ENCODE assay signal across 13 cellular contexts in the genomic region with DNA sequence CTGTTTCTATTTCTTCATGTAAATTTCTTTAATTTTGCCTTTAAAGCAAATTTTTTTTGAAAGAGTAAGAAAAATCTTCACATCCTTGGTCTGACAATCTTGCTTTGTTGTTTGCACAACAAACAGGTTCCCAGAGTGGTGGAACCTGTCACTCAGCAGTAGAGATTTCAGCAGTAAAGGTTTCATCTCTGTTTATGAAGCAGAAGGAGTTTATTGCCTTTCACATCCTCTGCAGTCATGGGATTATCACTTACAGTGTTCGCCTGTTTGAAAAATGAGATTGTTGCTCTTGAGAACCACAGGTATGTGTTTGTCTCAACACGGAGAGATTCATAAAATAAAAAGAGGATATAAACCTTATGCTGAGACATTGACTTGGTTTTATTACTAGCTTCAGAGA.
"Had no signal": no experiment of that assay in that cellular context is flagged by ENCODE, and none has a peak within 500 bp of the region (broad histone marks: within the 10 kb centered on the region; RNA-seq: fewer than 3 reads in every experiment).

No MANE protein-coding gene starts in this region.

- H3K4me3 ChIP-seq: vagina had no signal

- H3K27me3 Mint-ChIP-seq: activated CD8-positive, alpha-beta memory T cell treated with anti-CD3 and anti-CD28 coated beads, Interleukin-2, amount 10 ng/mL, durations not matched to agents 7 days and 5 days had no signal

- H2AFZ ChIP-seq: parathyroid adenoma had no signal

- H3K79me2 ChIP-seq: parathyroid adenoma had no signal

- H3K4me1 ChIP-seq: parathyroid adenoma, vagina had no signal

- H3K36me3 Mint-ChIP-seq: activated CD8-positive, alpha-beta memory T cell treated with anti-CD3 and anti-CD28 coated beads, Interleukin-2, amount 10 ng/mL, durations not matched to agents 7 days and 5 days; activated naive CD4-positive, alpha-beta T cell treated with anti-CD3 and anti-CD28 coated beads, Interleukin-2, amount 50 U/mL, for 72 hours had no signal

- ATAC-seq: activated CD4-positive, CD25-positive, alpha-beta regulatory T cell treated with anti-CD3 and anti-CD28 coated beads, Interleukin-2, amount 50 U/mL, for 24 hours; activated CD8-positive, alpha-beta memory T cell treated with anti-CD3 and anti-CD28 coated beads, Interleukin-2, amount 10 ng/mL, durations not matched to agents 7 days and 5 days; activated naive CD4-positive, alpha-beta T cell treated with anti-CD3 and anti-CD28 coated beads, Interleukin-2, amount 50 U/mL, for 72 hours; activated T-cell treated with anti-CD3 and anti-CD28 coated beads, Interleukin-2, amount 50 U/mL, for 4 hours had no signal

- H3K9me3 ChIP-seq: vagina had no signal

- H3K27ac ChIP-seq: parathyroid adenoma, vagina had no signal

- H3K4me3 Mint-ChIP-seq: activated CD8-positive, alpha-beta memory T cell treated with anti-CD3 and anti-CD28 coated beads, Interleukin-2, amount 10 ng/mL, durations not matched to agents 7 days and 5 days; activated T-cell treated with anti-CD3 and anti-CD28 coated beads, Interleukin-2, amount 50 U/mL, for 4 hours had no signal

- H3K27ac Mint-ChIP-seq: activated CD8-positive, alpha-beta memory T cell treated with anti-CD3 and anti-CD28 coated beads, Interleukin-2, amount 10 ng/mL, durations not matched to agents 7 days and 5 days; activated naive CD4-positive, alpha-beta T cell treated with anti-CD3 and anti-CD28 coated beads, Interleukin-2, amount 50 U/mL, for 72 hours had no signal

- H3K4me1 Mint-ChIP-seq: activated CD8-positive, alpha-beta memory T cell treated with anti-CD3 and anti-CD28 coated beads, Interleukin-2, amount 10 ng/mL, durations not matched to agents 7 days and 5 days had no signal

- H3K27me3 ChIP-seq: vagina had no signal

- DNase-seq: activated CD4-positive, alpha-beta T cell treated with anti-CD3 and anti-CD28 coated beads, Interleukin-2, amount 50 U/mL, for 4 hours; activated CD8-positive, alpha-beta memory T cell treated with anti-CD3 and anti-CD28 coated beads, Interleukin-2, amount 10 ng/mL, durations not matched to agents 7 days and 5 days; activated effector memory CD4-positive, alpha-beta T cell treated with anti-CD3 and anti-CD28 coated beads, Interleukin-2, amount 50 U/mL, for 16 hours; activated T-cell treated with anti-CD3 and anti-CD28 coated beads, Interleukin-2, amount 50 U/mL, for 4 hours; cortex of kidney; effector CD8-positive, alpha-beta T cell; hippocampal formation; kidney glomerular epithelial cell; small intestine had no signal

- H3K36me3 ChIP-seq: vagina had no signal
